In genomic region chr5:170221319-170221718, GRCh38 we compare ENCODE assay signal across 1 cellular context.
TF ChIP-seq lines count a peak whose summit lies in the region.

No MANE protein-coding gene starts in this region.

TF ChIP-seq in H1, 55 proteins besides CTCF, POLR2A, EP300 and RAD21:
- TF ChIP-seq FOSL1 (IDR thresholded peaks at IDR 0.05; ENCODE audit: insufficient read depth, low read depth, low read length) = no peak
- TF ChIP-seq E2F6 (IDR thresholded peaks at IDR 0.05) = no peak
- TF ChIP-seq GABPA (IDR thresholded peaks at IDR 0.05; ENCODE audit: borderline replicate concordance, insufficient read depth, low read length) = no peak
- no peak for TF ChIP-seq KDM4A (IDR thresholded peaks at IDR 0.05; ENCODE audit: low read depth, low read length, severe bottlenecking)
- no peak for TF ChIP-seq EZH2 (IDR thresholded peaks at IDR 0.05; ENCODE audit: low read depth, low read length, severe bottlenecking)
- TF ChIP-seq JUN (IDR thresholded peaks at IDR 0.05; ENCODE audit: low read depth, low read length) = no peak
- TF ChIP-seq NANOG (IDR thresholded peaks at IDR 0.05; ENCODE audit: insufficient read depth, low read depth, low read length, poor library complexity, severe bottlenecking) = peak; percentile 44
- TF ChIP-seq USF2 (IDR thresholded peaks at IDR 0.05; ENCODE audit: low read length) = no peak
- no peak for TF ChIP-seq CEBPB (IDR thresholded peaks at IDR 0.05; ENCODE audit: low read depth, low read length)
- no peak for TF ChIP-seq ZNF274 (IDR thresholded peaks at IDR 0.05; ENCODE audit: borderline replicate concordance, extremely low read depth, low read length)
- TF ChIP-seq BRCA1 (IDR thresholded peaks at IDR 0.05; ENCODE audit: low read depth, low read length) = no peak
- no peak for TF ChIP-seq BCL11A (IDR thresholded peaks at IDR 0.05; ENCODE audit: low read depth in 2 of 2, low read length in 2 of 2)
- peak; percentile 20; the same call in 1 of the 2 replicates for TF ChIP-seq SP1 (IDR thresholded peaks at IDR 0.05; ENCODE audit: low read depth, low read length)
- TF ChIP-seq CTBP2 (IDR thresholded peaks at IDR 0.05; ENCODE audit: borderline replicate concordance, insufficient read depth, insufficient read length, low read length) = no peak
- TF ChIP-seq JUND (IDR thresholded peaks at IDR 0.05; ENCODE audit: low read length) = no peak
TF ChIP-seq in H1: peak in this region for 2.
